In the genomic region with DNA sequence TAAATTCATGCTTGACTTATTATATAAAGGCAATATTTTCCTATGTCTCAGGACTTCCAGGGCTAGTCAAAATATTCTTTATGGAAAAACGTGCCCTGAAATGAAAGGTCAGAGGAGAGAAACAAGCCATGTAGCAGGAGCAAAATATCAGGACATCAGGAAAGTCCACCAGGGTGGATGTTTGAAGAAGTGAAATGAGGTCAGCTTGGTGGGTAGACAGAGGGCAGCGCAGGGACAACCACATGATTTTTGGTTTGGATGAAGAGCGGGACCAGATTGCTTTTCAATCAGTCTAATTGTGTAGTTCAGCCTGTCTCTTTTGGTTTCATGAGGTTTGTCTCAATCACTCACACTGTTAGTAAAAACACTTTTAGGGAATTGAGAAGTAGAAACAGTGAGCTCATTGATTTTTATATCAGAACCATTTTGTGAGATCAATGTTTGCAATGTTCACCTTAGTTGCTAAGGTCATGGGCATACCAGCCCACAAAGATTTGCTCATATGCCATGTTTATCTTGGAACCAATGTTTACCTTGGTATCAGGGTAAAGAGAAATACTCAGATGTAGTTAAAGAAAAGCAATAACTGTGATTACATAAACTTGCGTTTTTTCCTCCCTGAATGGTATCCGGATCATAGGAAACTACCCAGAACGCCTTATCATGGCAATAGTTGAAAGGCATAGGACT, we compare ENCODE assay signal across 1 cellular context.
TF ChIP-seq lines count a peak whose summit lies in the region.

No MANE protein-coding gene starts in this region.

TF ChIP-seq in A549, 52 proteins besides CTCF, POLR2A, EP300 and RAD21 (continued from another document):
- TF ChIP-seq, protein P1, sequence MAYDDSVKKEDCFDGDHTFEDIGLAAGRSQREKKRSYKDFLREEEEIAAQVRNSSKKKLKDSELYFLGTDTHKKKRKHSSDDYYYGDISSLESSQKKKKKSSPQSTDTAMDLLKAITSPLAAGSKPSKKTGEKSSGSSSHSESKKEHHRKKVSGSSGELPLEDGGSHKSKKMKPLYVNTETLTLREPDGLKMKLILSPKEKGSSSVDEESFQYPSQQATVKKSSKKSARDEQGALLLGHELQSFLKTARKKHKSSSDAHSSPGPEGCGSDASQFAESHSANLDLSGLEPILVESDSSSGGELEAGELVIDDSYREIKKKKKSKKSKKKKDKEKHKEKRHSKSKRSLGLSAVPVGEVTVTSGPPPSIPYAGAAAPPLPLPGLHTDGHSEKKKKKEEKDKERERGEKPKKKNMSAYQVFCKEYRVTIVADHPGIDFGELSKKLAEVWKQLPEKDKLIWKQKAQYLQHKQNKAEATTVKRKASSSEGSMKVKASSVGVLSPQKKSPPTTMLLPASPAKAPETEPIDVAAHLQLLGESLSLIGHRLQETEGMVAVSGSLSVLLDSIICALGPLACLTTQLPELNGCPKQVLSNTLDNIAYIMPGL (CRISPR knock-in tag; IDR thresholded peaks at IDR 0.05; ENCODE audit: borderline replicate concordance): no peak
- TF ChIP-seq PHF8 (IDR thresholded peaks at IDR 0.05; ENCODE audit: borderline replicate concordance, low read depth): no peak
- TF ChIP-seq ZC3H11A (IDR thresholded peaks at IDR 0.05): no peak
- TF ChIP-seq FOXS1 (CRISPR knock-in tag; IDR thresholded peaks at IDR 0.05): no peak
- TF ChIP-seq MAZ (IDR thresholded peaks at IDR 0.05; ENCODE audit: borderline replicate concordance, low read depth, low read length): no peak
- no peak for TF ChIP-seq FOSL2 (IDR thresholded peaks at IDR 0.05)
- TF ChIP-seq FOSL2 (CRISPR knock-in tag; IDR thresholded peaks at IDR 0.05): no peak
- TF ChIP-seq BHLHE40 (IDR thresholded peaks at IDR 0.05; ENCODE audit: low read depth, low read length): no peak
- no peak for TF ChIP-seq SREBF2 (IDR thresholded peaks at IDR 0.05)
- no peak for TF ChIP-seq RFX5 (IDR thresholded peaks at IDR 0.05)
- TF ChIP-seq, protein P2, sequence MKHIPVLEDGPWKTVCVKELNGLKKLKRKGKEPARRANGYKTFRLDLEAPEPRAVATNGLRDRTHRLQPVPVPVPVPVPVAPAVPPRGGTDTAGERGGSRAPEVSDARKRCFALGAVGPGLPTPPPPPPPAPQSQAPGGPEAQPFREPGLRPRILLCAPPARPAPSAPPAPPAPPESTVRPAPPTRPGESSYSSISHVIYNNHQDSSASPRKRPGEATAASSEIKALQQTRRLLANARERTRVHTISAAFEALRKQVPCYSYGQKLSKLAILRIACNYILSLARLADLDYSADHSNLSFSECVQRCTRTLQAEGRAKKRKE (CRISPR knock-in tag; IDR thresholded peaks at IDR 0.05; ENCODE audit: low read depth): no peak
- TF ChIP-seq EHF (CRISPR knock-in tag; IDR thresholded peaks at IDR 0.05): no peak
- TF ChIP-seq SMC3 (IDR thresholded peaks at IDR 0.05): no peak
- TF ChIP-seq ZNF302 (CRISPR knock-in tag; IDR thresholded peaks at IDR 0.05): no peak
- TF ChIP-seq KDM5A (IDR thresholded peaks at IDR 0.05): no peak
- TF ChIP-seq, protein P3, sequence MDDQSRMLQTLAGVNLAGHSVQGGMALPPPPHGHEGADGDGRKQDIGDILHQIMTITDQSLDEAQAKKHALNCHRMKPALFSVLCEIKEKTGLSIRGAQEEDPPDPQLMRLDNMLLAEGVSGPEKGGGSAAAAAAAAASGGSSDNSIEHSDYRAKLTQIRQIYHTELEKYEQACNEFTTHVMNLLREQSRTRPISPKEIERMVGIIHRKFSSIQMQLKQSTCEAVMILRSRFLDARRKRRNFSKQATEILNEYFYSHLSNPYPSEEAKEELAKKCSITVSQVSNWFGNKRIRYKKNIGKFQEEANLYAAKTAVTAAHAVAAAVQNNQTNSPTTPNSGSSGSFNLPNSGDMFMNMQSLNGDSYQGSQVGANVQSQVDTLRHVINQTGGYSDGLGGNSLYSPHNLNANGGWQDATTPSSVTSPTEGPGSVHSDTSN (IDR thresholded peaks at IDR 0.05): no peak
